Comparison of ENCODE assay signal across 1 cellular context in the genomic region with DNA sequence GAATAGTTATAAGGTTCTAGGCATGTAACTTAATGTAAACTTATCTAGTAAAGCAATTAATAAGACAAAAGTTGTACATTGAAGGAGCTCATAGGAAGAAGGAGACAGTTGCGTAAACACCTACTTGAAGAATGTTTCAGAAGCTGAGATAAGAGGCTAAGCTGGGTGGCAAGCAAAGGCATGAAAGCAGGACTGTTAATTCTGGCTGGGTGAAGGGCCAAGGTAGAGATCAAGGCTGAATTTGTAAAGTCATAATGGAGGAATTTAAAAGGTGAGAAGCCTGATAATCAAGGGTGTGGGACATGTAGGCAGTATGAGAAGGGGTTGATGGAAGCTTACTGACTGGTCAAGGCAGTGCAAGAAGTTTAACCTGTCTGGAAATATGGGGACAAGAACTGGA.
TF ChIP-seq lines count a peak whose summit lies in the region.

No MANE protein-coding gene starts in this region.

TF ChIP-seq in H1, 55 proteins besides CTCF, POLR2A, EP300 and RAD21:
- TF ChIP-seq CEBPB (IDR thresholded peaks at IDR 0.05; ENCODE audit: low read depth, low read length): no peak
- no peak for TF ChIP-seq SIRT6 (IDR thresholded peaks at IDR 0.05; ENCODE audit: low read length)
- TF ChIP-seq NRF1 (IDR thresholded peaks at IDR 0.05; ENCODE audit: low read depth, low read length): no peak
- no peak for TF ChIP-seq SP2 (IDR thresholded peaks at IDR 0.05; ENCODE audit: low read length)
- TF ChIP-seq SRF (IDR thresholded peaks at IDR 0.05; ENCODE audit: low read depth, low read length): no peak
- TF ChIP-seq BRCA1 (IDR thresholded peaks at IDR 0.05; ENCODE audit: low read depth, low read length): no peak
